19 cellular contexts compared by ENCODE assay signal in the genomic region with DNA sequence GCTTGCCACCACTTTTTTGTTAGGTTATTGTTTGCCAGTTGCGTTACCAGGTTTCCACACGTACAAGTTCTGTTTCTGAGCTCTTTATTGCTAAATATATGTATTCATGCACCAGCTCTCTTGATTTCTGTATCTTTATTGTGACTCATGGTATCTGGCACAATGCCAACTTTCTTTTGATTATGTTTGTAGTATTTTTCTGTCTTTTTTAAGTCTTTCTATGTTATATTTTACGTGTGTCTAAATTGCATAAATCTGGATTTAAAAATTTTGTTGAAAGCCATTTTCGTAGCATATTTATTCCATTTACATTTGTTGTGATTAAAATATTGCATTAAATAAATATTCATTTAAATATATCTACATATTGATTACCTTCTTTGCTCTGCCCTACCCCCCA.
DNase-seq lines count a peak whose midpoint lies in the region; ATAC-seq, FAIRE-seq and TF ChIP-seq lines count a peak whose summit lies in the region.
"Had no signal": no experiment of that assay in that cellular context is flagged by ENCODE, and none has a peak within 500 bp of the region (broad histone marks: within the 10 kb centered on the region; RNA-seq: fewer than 3 reads in every experiment).

No MANE protein-coding gene starts in this region.

- no peak for TF ChIP-seq CTCF in MCF 10A (IDR thresholded peaks at IDR 0.05; ENCODE audit: unreplicated experiment)
- no peak for TF ChIP-seq CTCF in breast epithelium (IDR thresholded peaks at IDR 0.05)
- TF ChIP-seq CTCF in lower lobe of right lung (IDR thresholded peaks at IDR 0.05): no peak

- TF ChIP-seq POLR2A in breast epithelium (IDR thresholded peaks at IDR 0.05): no peak
- no peak for TF ChIP-seq POLR2A in erythroblast (IDR thresholded peaks at IDR 0.05; ENCODE audit: low read length)

- no peak overlapping the region for H3K4me3 Mint-ChIP-seq in MCF 10A (ENCODE audit: unreplicated experiment)
- H3K4me3 Mint-ChIP-seq: activated B cell treated with CpG ODN at 0.5 μM for 24 hours had no signal

- H3K36me3 ChIP-seq in breast epithelium (no peaks in the 10 kb centered on the region), small intestine (ENCODE audit: control insufficient read depth in 2 of 2, insufficient read depth in 2 of 2, low read length in 2 of 2) (no peaks in the 10 kb centered on the region), lower lobe of right lung (no peaks in the 10 kb centered on the region)
- H3K36me3 ChIP-seq: left lung had no signal

- peaks cover 12% of the 10 kb centered on the region for H3K4me1 Mint-ChIP-seq in MCF 10A (ENCODE audit: insufficient read depth, unreplicated experiment)

- DNase-seq in MCF 10A (ENCODE audit: unreplicated experiment): peak; percentile 66
- DNase-seq in breast epithelium (ENCODE audit: low spot score in 2 of 2): no peak
- DNase-seq in amniotic epithelial cell (ENCODE audit: low read depth): peak; percentile 25
- DNase-seq in erythroblast (lab: John Stamatoyannopoulos, UW): peak; percentile 45 to 65
- no peak for DNase-seq in small intestine
- DNase-seq in lower lobe of right lung: no peak
- DNase-seq: activated B cell treated with CpG ODN at 0.5 μM for 24 hours; activated naive CD4-positive, alpha-beta T cell treated with anti-CD3 and anti-CD28 coated beads, Interleukin-2, amount 50 U/mL, for 16 hours; activated T-cell treated with anti-CD3 and anti-CD28 coated beads, Interleukin-2, amount 50 U/mL, for 48 hours; cortex of kidney; DMS79; left lung; mucosa of descending colon; NCI-H2171; NCI-H69; retina; testis had no signal

- H3K27me3 Mint-ChIP-seq in MCF 10A (ENCODE audit: insufficient read depth, unreplicated experiment): no peaks in the 10 kb centered on the region
- H3K27me3 Mint-ChIP-seq: activated B cell treated with CpG ODN at 0.5 μM for 24 hours had no signal

- ATAC-seq in HG03432 (IDR thresholded peaks at IDR 0.05; ENCODE audit: unreplicated experiment) (no peak), HG02840 (IDR thresholded peaks at IDR 0.05; ENCODE audit: low FRiP score, unreplicated experiment) (no peak), lower lobe of right lung (no peak)
- ATAC-seq: left lung, mucosa of descending colon had no signal

- POLR2A ChIA-PET in MCF 10A (lab: Yijun Ruan, JAX): interaction anchor here (1.9 kb wide), 1 partner anchor 74 kb away, joined by 6 read pairs; a partner anchor contains a TSS

- H3K27ac Mint-ChIP-seq in MCF 10A (ENCODE audit: low read depth, unreplicated experiment): no peak overlapping the region
- H3K27ac Mint-ChIP-seq: activated B cell treated with CpG ODN at 0.5 μM for 24 hours had no signal

- H3K27me3 ChIP-seq in breast epithelium (no peaks in the 10 kb centered on the region), small intestine (ENCODE audit: control insufficient read depth in 2 of 2, insufficient read depth in 2 of 2, low read length in 2 of 2) (no peaks in the 10 kb centered on the region), lower lobe of right lung (ENCODE audit: low read depth) (no peaks in the 10 kb centered on the region)
- H3K27me3 ChIP-seq: left lung, testis had no signal

- H3K4me1 ChIP-seq in breast epithelium (no peaks in the 10 kb centered on the region), small intestine (ENCODE audit: control insufficient read depth in 2 of 2, insufficient read depth in 1 of 2, low read depth in 1 of 2, low read length in 1 of 2) (no peaks in the 10 kb centered on the region), lower lobe of right lung (no peaks in the 10 kb centered on the region)
- H3K4me1 ChIP-seq: left lung had no signal

- no TSS peak for BruUV-seq in MCF 10A (replicated peaks; lab: Mats Ljungman, UMichigan)

- H3K27ac ChIP-seq in breast epithelium (no peak overlapping the region), small intestine (ENCODE audit: low read depth in 1 of 2, low read length in 1 of 2) (no peak overlapping the region), lower lobe of right lung (no peak overlapping the region)
- H3K27ac ChIP-seq: left lung, testis had no signal

- no peaks in the 10 kb centered on the region for H3K9me3 Mint-ChIP-seq in MCF 10A (ENCODE audit: unreplicated experiment)
- H3K9me3 Mint-ChIP-seq: activated B cell treated with CpG ODN at 0.5 μM for 24 hours had no signal

- 92 to 95% (median 94%) methylated on average over 4 of the region's 4 CpGs for WGBS in small intestine, 3 donors

- H3K9me3 ChIP-seq in breast epithelium (peaks cover 8 to 11% of the 10 kb centered on the region in 2 donors), small intestine (ENCODE audit: control insufficient read depth, low read depth) (no peaks in the 10 kb centered on the region), lower lobe of right lung (no peaks in the 10 kb centered on the region)
- H3K9me3 ChIP-seq: left lung, mucosa of descending colon, testis had no signal

- intact Hi-C loops in MCF 10A (cut with micrococcal nuclease): no loop called here
- intact Hi-C loops in breast epithelium (cut with DNase I; ENCODE audit: low total_unique reads): no loop called here
- intact Hi-C loops in lower lobe of right lung (cut with DNase I): no loop called here

- H3K4me3 ChIP-seq in breast epithelium: no peak overlapping the region
- no peak overlapping the region for H3K4me3 ChIP-seq in small intestine (ENCODE audit: low read depth in 1 of 2, low read length in 2 of 2)
- no peak overlapping the region for H3K4me3 ChIP-seq in lower lobe of right lung
- H3K4me3 ChIP-seq: left lung, mucosa of descending colon, testis had no signal

- H3K36me3 Mint-ChIP-seq in MCF 10A (ENCODE audit: insufficient read depth, unreplicated experiment): no peaks in the 10 kb centered on the region

- peak; percentile 57 for FAIRE-seq in small intestine (lab: Jason Lieb, UNC)

- CTCF ChIA-PET in MCF 10A (lab: Yijun Ruan, JAX): no interaction called here

Comparison
In these comparisons a context has a peak if more than half of its experiments do, and no peak if none do; other contexts are left out.
1. DNase-seq: peak in MCF 10A (single experiment), amniotic epithelial cell (single experiment) and erythroblast (2 of 2); none in breast epithelium (0 of 2), small intestine (single experiment) and lower lobe of right lung (single experiment).